Comparison of ENCODE assay signal across 25 cellular contexts in genomic region chr2:173999724-174000123, GRCh38. TPM values are rescaled to one million over a fixed set of nuclear protein-coding genes. Genes with fewer than 3 reads are reported as not detected.
DNase-seq lines count a peak whose midpoint lies in the region; ATAC-seq, FAIRE-seq and TF ChIP-seq lines count a peak whose summit lies in the region.
"Had no signal": no experiment of that assay in that cellular context is flagged by ENCODE, and none has a peak within 500 bp of the region (broad histone marks: within the 10 kb centered on the region; RNA-seq: fewer than 3 reads in every experiment).

No MANE protein-coding gene starts in this region.

- POLR2A ChIA-PET in IMR-90 (lab: Charles Lee; ENCODE audit: unreplicated experiment), result no interaction called here
- POLR2A ChIA-PET in K562 (lab: Yijun Ruan, JAX), result no interaction called here

- H2AK9ac ChIP-seq in IMR-90 (replicated peaks; ENCODE audit: low read depth, low read length, poor library complexity), result no peak overlapping the region

- H3K27me3 ChIP-seq in IMR-90 (ENCODE audit: control insufficient read depth, insufficient read depth, low read length) (peaks cover under 1% of the 10 kb centered on the region; the same call in 1 of the 2 replicates), K562 (ENCODE audit: control insufficient read depth in 2 of 2, insufficient read depth in 2 of 2, low read length in 2 of 2) (peaks cover 18 to 30% of the 10 kb centered on the region in 2 experiments; a peak in 4 of 5 replicates), subcutaneous abdominal adipose tissue (ENCODE audit: control insufficient read depth in 5 of 5, insufficient read depth in 4 of 5, low read length in 5 of 5) (no peaks in the 10 kb centered on the region), Karpas-422 (ENCODE audit: low read length) (no peaks in the 10 kb centered on the region), MG63 (peaks cover 3% of the 10 kb centered on the region), colonic mucosa (no peaks in the 10 kb centered on the region)
- H3K27me3 ChIP-seq: SJSA1 had no signal

- intact Hi-C loops in IMR-90 (cut with micrococcal nuclease) (no loop called here), K562 (cut with micrococcal nuclease) (no loop called here), colonic mucosa (cut with DNase I) (no loop called here)

- H2AFZ ChIP-seq in IMR-90 (replicated peaks; ENCODE audit: low read length, poor library complexity) (no peak overlapping the region), K562 (ENCODE audit: low read depth, low read length) (no peak overlapping the region), Karpas-422 (ENCODE audit: low read length) (no peak overlapping the region)

- TF ChIP-seq EP300 in K562 (IDR thresholded peaks at IDR 0.05; ENCODE audit: low read length), result no peak

- H2BK5ac ChIP-seq in IMR-90 (ENCODE audit: low read depth, low read length, poor library complexity, severe bottlenecking), result no peak overlapping the region

- no peak for TF ChIP-seq RAD21 in IMR-90 (IDR thresholded peaks at IDR 0.05; ENCODE audit: low read length)
- no peak for TF ChIP-seq RAD21 in K562 (CRISPR knock-in tag; conservative IDR thresholded peaks at IDR 0.05 in 1 of 2, IDR thresholded peaks at IDR 0.05 in 1 of 2)

- FAIRE-seq in K562 (lab: Jason Lieb, UNC), result no peak
- FAIRE-seq: A549, GM12892 had no signal

- H3K27ac Mint-ChIP-seq in nephron, result peak overlapping the region in 2 of 3 experiments; percentile 30 to 58
- H3K27ac Mint-ChIP-seq: CD8-positive, alpha-beta T cell; H9 had no signal

- H3K9ac ChIP-seq in IMR-90 (ENCODE audit: low read depth, low read length) (no peak overlapping the region), K562 (ENCODE audit: insufficient read depth in 1 of 2, low read depth in 2 of 2, low read length in 2 of 2) (no peak overlapping the region), subcutaneous abdominal adipose tissue (ENCODE audit: low read length in 5 of 5) (no peak overlapping the region), Karpas-422 (ENCODE audit: low read length) (no peak overlapping the region), colonic mucosa (ENCODE audit: low read depth in 2 of 2, low read length in 2 of 2) (no peak overlapping the region)

- H3K23ac ChIP-seq in IMR-90 (ENCODE audit: low read depth, low read length), result no peak overlapping the region

- no peak overlapping the region for H2BK15ac ChIP-seq in IMR-90 (ENCODE audit: low read depth, low read length)

- H2AK5ac ChIP-seq in IMR-90 (ENCODE audit: low read depth, low read length), result no peak overlapping the region

- in situ Hi-C loops in IMR-90 (cut with MboI; ENCODE audit: low sequenced_read_pairs) (no loop called here), K562 (cut with MboI) (no loop called here)

- H4K91ac ChIP-seq in IMR-90 (ENCODE audit: insufficient read depth, low read depth, low read length), result no peak overlapping the region

- no peak overlapping the region for H3K4me3 ChIP-seq in IMR-90 (ENCODE audit: insufficient read depth, low read depth, low read length)
- no peak overlapping the region for H3K4me3 ChIP-seq in K562
- H3K4me3 ChIP-seq in subcutaneous abdominal adipose tissue (ENCODE audit: low read depth in 1 of 5, low read length in 5 of 5), result no peak overlapping the region
- no peak overlapping the region for H3K4me3 ChIP-seq in Karpas-422 (ENCODE audit: low read length)
- no peak overlapping the region for H3K4me3 ChIP-seq in MG63
- no peak overlapping the region for H3K4me3 ChIP-seq in colonic mucosa
- H3K4me3 ChIP-seq: A549, SJSA1 had no signal

- H3K4me1 ChIP-seq in IMR-90 (ENCODE audit: control insufficient read depth, insufficient read depth, low read length) (peaks cover 3% of the 10 kb centered on the region), K562 (replicated peaks in 1 of 2; ENCODE audit: control insufficient read depth in 2 of 2, insufficient read depth in 2 of 2, low read length in 2 of 2) (peaks cover 0 to 10% of the 10 kb centered on the region in 2 experiments; a peak in 2 of 5 replicates), subcutaneous abdominal adipose tissue (ENCODE audit: control insufficient read depth in 5 of 5, insufficient read depth in 5 of 5, low read length in 5 of 5) (peaks cover 12 to 39% (median 30%) of the 10 kb centered on the region in 5 donors), Karpas-422 (ENCODE audit: low read length) (peaks cover 6% of the 10 kb centered on the region; the same call in 1 of the 2 replicates), colonic mucosa (no peaks in the 10 kb centered on the region)
- H3K4me1 ChIP-seq: A549 had no signal

- H3K79me2 ChIP-seq in K562 (ENCODE audit: control insufficient read depth, insufficient read depth, low read length) (no peaks in the 10 kb centered on the region), Karpas-422 (ENCODE audit: low read length) (no peaks in the 10 kb centered on the region)

- no peaks in the 10 kb centered on the region for H4K20me1 ChIP-seq in IMR-90 (ENCODE audit: insufficient read depth, low read length)
- 0 out of 2 replicates have a peak, but pooled peaks cover under 1% of the 10 kb centered on the region for H4K20me1 ChIP-seq in K562 (replicated peaks; ENCODE audit: control insufficient read depth, insufficient read depth, low read length)
- no peaks in the 10 kb centered on the region for H4K20me1 ChIP-seq in Karpas-422 (ENCODE audit: insufficient read depth, low read depth, low read length)

- no peak overlapping the region for H3K56ac ChIP-seq in IMR-90 (ENCODE audit: extremely low read depth, insufficient read depth, low read length)

- H3K36me3 ChIP-seq in IMR-90 (ENCODE audit: control insufficient read depth, insufficient read depth, low read length), result no peaks in the 10 kb centered on the region
- H3K36me3 ChIP-seq in K562 (ENCODE audit: control insufficient read depth, insufficient read depth, low read length), result no peaks in the 10 kb centered on the region
- no peaks in the 10 kb centered on the region for H3K36me3 ChIP-seq in subcutaneous abdominal adipose tissue (ENCODE audit: control insufficient read depth in 5 of 5, insufficient read depth in 5 of 5, low read length in 5 of 5)
- no peaks in the 10 kb centered on the region for H3K36me3 ChIP-seq in Karpas-422 (ENCODE audit: insufficient read depth, low read length)
- no peaks in the 10 kb centered on the region for H3K36me3 ChIP-seq in MG63
- H3K36me3 ChIP-seq in colonic mucosa, result no peaks in the 10 kb centered on the region
- H3K36me3 ChIP-seq: SJSA1 had no signal

- peaks cover 47% of the 10 kb centered on the region for H3K4me1 Mint-ChIP-seq in nephron

- H3K9me3 Mint-ChIP-seq in nephron, result no peaks in the 10 kb centered on the region
- H3K9me3 Mint-ChIP-seq: CD8-positive, alpha-beta T cell; H9; IgD-negative memory B cell had no signal

- H3K27me3 Mint-ChIP-seq in nephron (ENCODE audit: low read depth), result no peaks in the 10 kb centered on the region
- H3K27me3 Mint-ChIP-seq: IgD-negative memory B cell had no signal

- H3K27ac ChIP-seq in IMR-90 (ENCODE audit: insufficient read depth, low read length), result no peak overlapping the region
- H3K27ac ChIP-seq in K562 (ENCODE audit: extremely low read depth, low read depth, low read length), result no peak overlapping the region
- peak overlapping the region; percentile 14 for H3K27ac ChIP-seq in subcutaneous abdominal adipose tissue (ENCODE audit: low read depth, low read length)
- H3K27ac ChIP-seq in Karpas-422 (ENCODE audit: low read length), result no peak overlapping the region
- no peak overlapping the region for H3K27ac ChIP-seq in colonic mucosa
- H3K27ac ChIP-seq: A549, SJSA1 had no signal

- no peaks in the 10 kb centered on the region for H3K79me1 ChIP-seq in IMR-90 (ENCODE audit: low read depth in 1 of 2, low read length in 2 of 2)

- no peaks in the 10 kb centered on the region for H3K9me3 ChIP-seq in IMR-90 (ENCODE audit: control insufficient read depth, insufficient read depth, low read length)
- no peaks in the 10 kb centered on the region for H3K9me3 ChIP-seq in K562 (replicated peaks; ENCODE audit: control insufficient read depth, insufficient read depth, low read depth, low read length)
- H3K9me3 ChIP-seq in subcutaneous abdominal adipose tissue (ENCODE audit: control insufficient read depth in 5 of 5, low read length in 5 of 5), result no peaks in the 10 kb centered on the region
- no peaks in the 10 kb centered on the region for H3K9me3 ChIP-seq in Karpas-422 (ENCODE audit: low read length)
- H3K9me3 ChIP-seq in MG63, result no peaks in the 10 kb centered on the region
- H3K9me3 ChIP-seq in colonic mucosa, result no peaks in the 10 kb centered on the region
- H3K9me3 ChIP-seq: A549, SJSA1 had no signal

- no peak for DNase-seq in IMR-90
- DNase-seq in K562 (ENCODE audit: extremely low read depth in 1 of 4, low spot score in 3 of 4), result no peak
- no peak for DNase-seq in Karpas-422
- no peak for DNase-seq in NCI-H524 (lab: John Stamatoyannopoulos, UW)
- no peak for DNase-seq in MG63
- DNase-seq in colonic mucosa, result no peak
- DNase-seq: CD8-positive, alpha-beta T cell; DMS 273 treated with DMSO at 0.1 percent for 48 hours; DMS79 treated with DMSO at 0.1 percent for 48 hours; GF-D8; H9; NCI-H1092 treated with DMSO at 0.1 percent for 48 hours; NCI-H1436; NCI-H187; NCI-H2171 treated with DMSO at 0.1 percent for 48 hours; NCI-H345; NCI-H510A treated with DMSO at 0.1 percent for 48 hours; NCI-H774; PC-3 had no signal

- H4K8ac ChIP-seq in IMR-90 (ENCODE audit: low read depth in 2 of 2, low read length in 2 of 2), result no peak overlapping the region

- ATAC-seq in IMR-90 (ENCODE audit: low read depth) (no peak), K562 (no peak)
- ATAC-seq: A549; CD8-positive, alpha-beta T cell; PC-3 had no signal

- dilution Hi-C loops in IMR-90 (cut with HindIII; ENCODE audit: low sequenced_read_pairs, unreplicated experiment), result no loop called here

- BruUV-seq in IMR-90 (replicated peaks; lab: Mats Ljungman, UMichigan) (no TSS peak), K562 (replicated peaks; lab: Mats Ljungman, UMichigan) (no TSS peak)

- no peak overlapping the region for H4K5ac ChIP-seq in IMR-90 (ENCODE audit: low read depth, low read length)

- TF ChIP-seq CTCF in IMR-90 (conservative IDR thresholded peaks at IDR 0.05; ENCODE audit: low read depth, low read length) (no peak), K562 (IDR thresholded peaks at IDR 0.05 in 2 of 3, conservative IDR thresholded peaks at IDR 0.05 in 1 of 3; ENCODE audit: insufficient read depth in 2 of 3, low read depth in 1 of 3, low read length in 3 of 3) (no peak), nephron (IDR thresholded peaks at IDR 0.05; ENCODE audit: unreplicated experiment in 3 of 3) (no peak), colonic mucosa (IDR thresholded peaks at IDR 0.05) (no peak)

- CTCF ChIA-PET in IMR-90 (lab: Yijun Ruan, JAX), result no interaction called here
- CTCF ChIA-PET in K562 (lab: Yijun Ruan, JAX; ENCODE audit: low intra/inter-chr PET ratio), result no interaction called here

- no peaks in the 10 kb centered on the region for H3K9me2 ChIP-seq in Karpas-422 (replicated peaks; ENCODE audit: insufficient read depth, low read length)

- H3K9me1 ChIP-seq in IMR-90 (ENCODE audit: insufficient read depth, low read length), result no peaks in the 10 kb centered on the region
- no peaks in the 10 kb centered on the region for H3K9me1 ChIP-seq in K562 (ENCODE audit: control insufficient read depth, insufficient read depth, low read length)

- H3K18ac ChIP-seq in IMR-90 (ENCODE audit: low read depth, low read length), result no peak overlapping the region

- no peak overlapping the region for H2BK20ac ChIP-seq in IMR-90 (ENCODE audit: low read depth, low read length)

- no peaks in the 10 kb centered on the region for H3K36me3 Mint-ChIP-seq in nephron (ENCODE audit: low read depth)
- H3K36me3 Mint-ChIP-seq: CD8-positive, alpha-beta T cell; IgD-negative memory B cell had no signal

- H3K14ac ChIP-seq in IMR-90 (replicated peaks; ENCODE audit: low read depth, low read length), result no peak overlapping the region

- no peak overlapping the region for H3K4ac ChIP-seq in IMR-90 (ENCODE audit: low read depth, low read length)

- WGBS in IMR-90 (ENCODE audit: extremely low coverage in 2 of 2, insufficient read length in 1 of 2), 2 experiments, result no CpG with 5 or more reads among the region's 2 CpGs
- WGBS in K562 (ENCODE audit: insufficient coverage, low coverage, missing lambda C conversion rate), result 11% methylated on average over 2 of the region's 2 CpGs

- TF ChIP-seq POLR2A in IMR-90 (IDR thresholded peaks at IDR 0.05; ENCODE audit: low read depth, low read length) (no peak), K562 (conservative IDR thresholded peaks at IDR 0.05) (no peak)

- H3K4me2 ChIP-seq in IMR-90 (ENCODE audit: low read depth, low read length) (no peak overlapping the region), K562 (ENCODE audit: insufficient read depth, low read length) (no peak overlapping the region), Karpas-422 (ENCODE audit: low read depth, low read length, poor library complexity, severe bottlenecking) (no peak overlapping the region)
- H3K4me2 ChIP-seq: A549 had no signal

- no peak overlapping the region for H3K4me3 Mint-ChIP-seq in nephron
- H3K4me3 Mint-ChIP-seq: CD8-positive, alpha-beta T cell; H9; IgD-negative memory B cell had no signal

- no peak overlapping the region for H2BK120ac ChIP-seq in IMR-90 (ENCODE audit: low read depth, low read length)

RNA-seq across cellular contexts. Expression of gene SP3, which starts 34.6 kb away (rescaled TPM):
- total RNA-seq in IMR-90 (2012; rRNA removed) (136 and 137 TPM in 2 replicates), K562 (2014; rRNA removed) (75.2 and 83.9 TPM in 2 replicates), K562 (2014; rRNA removed; fragmentation: Illumina TruSeq; extraction: Trizol) (86.6 and 101 TPM in 2 replicates), K562 (2015; rRNA removed; fragmentation: Illumina TruSeq; extraction: Trizol) (102 and 106 TPM in 2 replicates), K562 (2021) (73.5 and 74.9 TPM in 2 replicates), colonic mucosa (10 to 100 TPM; 77.0 to 99.0 TPM)
- polyA plus RNA-seq in IMR-90 (2012; rRNA removed) (19.9 and 26.7 TPM in 2 replicates), K562 (2011; rRNA removed) (76.6 and 89.7 TPM in 2 replicates), K562 (2014; fragmentation: Illumina TruSeq; extraction: Trizol) (61.2 and 64.1 TPM in 2 replicates), K562 (2014; fragmentation: Nextera tagmentation; extraction: Ambion mirVana) (10 to 100 TPM; 12.0 to 13.1 TPM), K562 (2014; rRNA removed) (35.7 and 39.3 TPM in 2 replicates)
- 4.2 and 6.6 TPM in 2 replicates for polyA plus RNA-seq in IMR-90 (2012; cell fraction: cytosol; rRNA removed)
- 6.3 and 36.0 TPM in 2 replicates for polyA plus RNA-seq in IMR-90 (2012; cell fraction: nucleus; rRNA removed; ENCODE audit: low replicate concordance)
- total RNA-seq in K562 (2011; cell fraction: chromatin; rRNA removed; ENCODE audit: low replicate concordance), result 73.5 and 177 TPM in 2 replicates
- 36.0 and 43.8 TPM in 2 replicates for total RNA-seq in K562 (2011; cell fraction: nucleolus; rRNA removed)
- total RNA-seq in K562 (2011; cell fraction: nucleoplasm; rRNA removed), result 64.0 and 89.2 TPM in 2 replicates
- polyA plus RNA-seq in K562 (2011; cell fraction: cytosol; rRNA removed), result 30.9 and 42.5 TPM in 2 replicates
- 55.4 and 76.5 TPM in 2 replicates for polyA plus RNA-seq in K562 (2011; cell fraction: nucleus; rRNA removed)
- 26.4 and 29.5 TPM in 2 replicates for polyA plus RNA-seq in K562 (2012)
- 171 and 198 TPM in 2 replicates for polyA minus RNA-seq in K562 (2011; rRNA and poly(A)+ RNA removed)
- 52.7 and 58.2 TPM in 2 replicates for polyA minus RNA-seq in K562 (2011; cell fraction: cytosol; rRNA and poly(A)+ RNA removed)
- polyA minus RNA-seq in K562 (2011; cell fraction: nucleus; rRNA and poly(A)+ RNA removed), result 76.1 and 128 TPM in 2 replicates
- total RNA-seq in Karpas-422 (2014; rRNA removed; shearing (Covaris generic); ENCODE audit: low replicate concordance), result 109 and 139 TPM in 2 replicates
- total RNA-seq in MG63 (2014; rRNA removed; shearing (Covaris generic); ENCODE audit: low replicate concordance), result 64.7 and 68.4 TPM in 2 replicates
